1 cellular context compared by ENCODE assay signal in genomic region chr5:135822286-135822685, GRCh38.
TF ChIP-seq lines count a peak whose summit lies in the region.

No MANE protein-coding gene starts in this region.

TF ChIP-seq in HepG2, 621 proteins besides CTCF, POLR2A, EP300 and RAD21:
- TF ChIP-seq ZNF552 (CRISPR knock-in tag; IDR thresholded peaks at IDR 0.05; ENCODE audit: borderline replicate concordance) = no peak
- no peak for TF ChIP-seq ZBTB46 (CRISPR knock-in tag; IDR thresholded peaks at IDR 0.05; ENCODE audit: borderline replicate concordance)
- no peak for TF ChIP-seq NFIB (CRISPR knock-in tag; IDR thresholded peaks at IDR 0.05; ENCODE audit: borderline replicate concordance)
- no peak for TF ChIP-seq KDM1A (CRISPR knock-in tag; IDR thresholded peaks at IDR 0.05)
- TF ChIP-seq ATF7 (IDR thresholded peaks at IDR 0.05) = peak; percentile 39; the same call in 1 of the 2 replicates
- TF ChIP-seq ATF7 (CRISPR knock-in tag; IDR thresholded peaks at IDR 0.05) = no peak
- TF ChIP-seq ZNF260 (CRISPR knock-in tag; IDR thresholded peaks at IDR 0.05; ENCODE audit: borderline replicate concordance, low read depth) = no peak
- TF ChIP-seq HMG20B (CRISPR knock-in tag; conservative IDR thresholded peaks at IDR 0.05) = no peak
- no peak for TF ChIP-seq ZMYM3 (CRISPR knock-in tag; IDR thresholded peaks at IDR 0.05)
- TF ChIP-seq MBNL3 (CRISPR knock-in tag; conservative IDR thresholded peaks at IDR 0.05) = no peak
- no peak for TF ChIP-seq CREM (IDR thresholded peaks at IDR 0.05)
- no peak for TF ChIP-seq CREM (CRISPR knock-in tag; IDR thresholded peaks at IDR 0.05)
- TF ChIP-seq TOPORS (CRISPR knock-in tag; IDR thresholded peaks at IDR 0.05) = no peak
- TF ChIP-seq, protein P1, sequence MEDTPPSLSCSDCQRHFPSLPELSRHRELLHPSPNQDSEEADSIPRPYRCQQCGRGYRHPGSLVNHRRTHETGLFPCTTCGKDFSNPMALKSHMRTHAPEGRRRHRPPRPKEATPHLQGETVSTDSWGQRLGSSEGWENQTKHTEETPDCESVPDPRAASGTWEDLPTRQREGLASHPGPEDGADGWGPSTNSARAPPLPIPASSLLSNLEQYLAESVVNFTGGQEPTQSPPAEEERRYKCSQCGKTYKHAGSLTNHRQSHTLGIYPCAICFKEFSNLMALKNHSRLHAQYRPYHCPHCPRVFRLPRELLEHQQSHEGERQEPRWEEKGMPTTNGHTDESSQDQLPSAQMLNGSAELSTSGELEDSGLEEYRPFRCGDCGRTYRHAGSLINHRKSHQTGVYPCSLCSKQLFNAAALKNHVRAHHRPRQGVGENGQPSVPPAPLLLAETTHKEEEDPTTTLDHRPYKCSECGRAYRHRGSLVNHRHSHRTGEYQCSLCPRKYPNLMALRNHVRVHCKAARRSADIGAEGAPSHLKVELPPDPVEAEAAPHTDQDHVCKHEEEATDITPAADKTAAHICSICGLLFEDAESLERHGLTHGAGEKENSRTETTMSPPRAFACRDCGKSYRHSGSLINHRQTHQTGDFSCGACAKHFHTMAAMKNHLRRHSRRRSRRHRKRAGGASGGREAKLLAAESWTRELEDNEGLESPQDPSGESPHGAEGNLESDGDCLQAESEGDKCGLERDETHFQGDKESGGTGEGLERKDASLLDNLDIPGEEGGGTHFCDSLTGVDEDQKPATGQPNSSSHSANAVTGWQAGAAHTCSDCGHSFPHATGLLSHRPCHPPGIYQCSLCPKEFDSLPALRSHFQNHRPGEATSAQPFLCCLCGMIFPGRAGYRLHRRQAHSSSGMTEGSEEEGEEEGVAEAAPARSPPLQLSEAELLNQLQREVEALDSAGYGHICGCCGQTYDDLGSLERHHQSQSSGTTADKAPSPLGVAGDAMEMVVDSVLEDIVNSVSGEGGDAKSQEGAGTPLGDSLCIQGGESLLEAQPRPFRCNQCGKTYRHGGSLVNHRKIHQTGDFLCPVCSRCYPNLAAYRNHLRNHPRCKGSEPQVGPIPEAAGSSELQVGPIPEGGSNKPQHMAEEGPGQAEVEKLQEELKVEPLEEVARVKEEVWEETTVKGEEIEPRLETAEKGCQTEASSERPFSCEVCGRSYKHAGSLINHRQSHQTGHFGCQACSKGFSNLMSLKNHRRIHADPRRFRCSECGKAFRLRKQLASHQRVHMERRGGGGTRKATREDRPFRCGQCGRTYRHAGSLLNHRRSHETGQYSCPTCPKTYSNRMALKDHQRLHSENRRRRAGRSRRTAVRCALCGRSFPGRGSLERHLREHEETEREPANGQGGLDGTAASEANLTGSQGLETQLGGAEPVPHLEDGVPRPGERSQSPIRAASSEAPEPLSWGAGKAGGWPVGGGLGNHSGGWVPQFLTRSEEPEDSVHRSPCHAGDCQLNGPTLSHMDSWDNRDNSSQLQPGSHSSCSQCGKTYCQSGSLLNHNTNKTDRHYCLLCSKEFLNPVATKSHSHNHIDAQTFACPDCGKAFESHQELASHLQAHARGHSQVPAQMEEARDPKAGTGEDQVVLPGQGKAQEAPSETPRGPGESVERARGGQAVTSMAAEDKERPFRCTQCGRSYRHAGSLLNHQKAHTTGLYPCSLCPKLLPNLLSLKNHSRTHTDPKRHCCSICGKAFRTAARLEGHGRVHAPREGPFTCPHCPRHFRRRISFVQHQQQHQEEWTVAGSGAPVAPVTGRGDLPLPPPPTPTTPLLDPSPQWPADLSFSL (CRISPR knock-in tag; IDR thresholded peaks at IDR 0.05) = no peak
- TF ChIP-seq NFAT5 (CRISPR knock-in tag; IDR thresholded peaks at IDR 0.05) = no peak
- no peak for TF ChIP-seq SP1 (IDR thresholded peaks at IDR 0.05)
- TF ChIP-seq SP1 (CRISPR knock-in tag; IDR thresholded peaks at IDR 0.05) = no peak
- peak; percentile 56; the same call in 1 of the 2 replicates for TF ChIP-seq CEBPB (IDR thresholded peaks at IDR 0.05; ENCODE audit: borderline replicate concordance, low read depth, low read length)
- TF ChIP-seq ZSCAN22 (CRISPR knock-in tag; IDR thresholded peaks at IDR 0.05) = no peak
- no peak for TF ChIP-seq FOXJ3 (CRISPR knock-in tag; IDR thresholded peaks at IDR 0.05; ENCODE audit: borderline replicate concordance)
